ENCODE assay signal across 16 cellular contexts in the genomic region with DNA sequence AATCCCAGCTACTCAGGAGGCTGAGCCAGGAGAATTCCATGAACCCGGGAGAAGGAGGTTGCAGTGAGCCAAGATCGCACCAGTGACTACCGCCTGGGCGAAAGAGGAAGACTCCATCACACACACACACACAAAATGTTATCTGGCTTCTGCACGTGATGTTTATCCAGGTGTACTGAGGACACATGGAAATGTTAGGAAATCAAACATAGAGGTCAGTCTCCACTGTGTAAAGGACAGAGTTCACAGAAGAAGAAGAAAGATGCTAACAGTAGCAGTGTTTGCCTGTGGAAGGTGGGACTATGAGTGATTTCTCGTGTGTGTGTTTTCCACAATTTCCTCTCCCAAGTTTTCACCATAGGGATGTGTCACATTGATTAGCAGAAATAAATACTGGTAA.
A peak's percentile ranks its signal among the peaks of the same experiment; 100 is the strongest.
DNase-seq lines count a peak whose midpoint lies in the region; ATAC-seq, FAIRE-seq and TF ChIP-seq lines count a peak whose summit lies in the region.
"Had no signal": no experiment of that assay in that cellular context is flagged by ENCODE, and none has a peak within 500 bp of the region (broad histone marks: within the 10 kb centered on the region; RNA-seq: fewer than 3 reads in every experiment).

No MANE protein-coding gene starts in this region.

- POLR2A ChIA-PET in HepG2 (lab: Yijun Ruan, JAX) = no interaction called here

- no peak for TF ChIP-seq CTCF in body of pancreas (IDR thresholded peaks at IDR 0.05)
- TF ChIP-seq CTCF in HepG2 (CRISPR knock-in tag; IDR thresholded peaks at IDR 0.05) = peak; percentile 8; the same call in 1 of the 2 replicates

- no peak overlapping the region for H2AFZ ChIP-seq in HepG2 (ENCODE audit: low read length)
- H2AFZ ChIP-seq: GM23338 had no signal

- H3K27me3 ChIP-seq in body of pancreas = no peaks in the 10 kb centered on the region
- no peaks in the 10 kb centered on the region for H3K27me3 ChIP-seq in HepG2 (ENCODE audit: control insufficient read depth in 1 of 2, insufficient read depth in 2 of 2, low read length in 2 of 2)
- H3K27me3 ChIP-seq: BLaER1 had no signal

- TF ChIP-seq EP300 in HepG2 (IDR thresholded peaks at IDR 0.05; ENCODE audit: low read depth in 2 of 2, low read length in 2 of 2) (peak; percentile 63 to 94; a peak in 3 of 4 replicates), HepG2 (CRISPR knock-in tag; IDR thresholded peaks at IDR 0.05; ENCODE audit: borderline replicate concordance) (peak; percentile 86; the same call in 1 of the 2 replicates)

- no peaks in the 10 kb centered on the region for H4K20me1 ChIP-seq in HepG2 (ENCODE audit: insufficient read depth, low read length)
- H4K20me1 ChIP-seq: BLaER1 had no signal

- H3K36me3 ChIP-seq in body of pancreas (replicated peaks in 1 of 2; ENCODE audit: insufficient read depth in 1 of 2, low read depth in 2 of 2) (no peaks in the 10 kb centered on the region), HepG2 (replicated peaks in 1 of 2; ENCODE audit: control insufficient read depth in 1 of 2, insufficient read depth in 2 of 2, low read length in 2 of 2) (no peaks in the 10 kb centered on the region)

- H3K4me3 ChIP-seq in body of pancreas (no peak overlapping the region), HepG2 (replicated peaks in 1 of 3; ENCODE audit: insufficient read depth in 1 of 3, low read depth in 2 of 3, low read length in 3 of 3) (no peak overlapping the region)
- H3K4me3 ChIP-seq: BLaER1, GM12878, GM23338 had no signal

- peak; percentile 95 for FAIRE-seq in HepG2 (lab: Jason Lieb, UNC)
- FAIRE-seq: GM12878 had no signal

- no peaks in the 10 kb centered on the region for H3K27me3 Mint-ChIP-seq in activated naive CD4-positive, alpha-beta T cell treated with anti-CD3 and anti-CD28 coated beads, Interleukin-2, amount 50 U/mL, for 24 hours
- H3K27me3 Mint-ChIP-seq: CD4-positive, CD25-positive, alpha-beta regulatory T cell had no signal

- H3K9me3 ChIP-seq in body of pancreas (no peaks in the 10 kb centered on the region), HepG2 (ENCODE audit: low read length) (no peaks in the 10 kb centered on the region)
- H3K9me3 ChIP-seq: BLaER1 had no signal

- H3K9ac ChIP-seq in HepG2 (ENCODE audit: insufficient read depth, low read depth, low read length) = no peak overlapping the region
- H3K9ac ChIP-seq: BLaER1 had no signal

- CTCF ChIA-PET in HepG2 (lab: Yijun Ruan, JAX; ENCODE audit: low intra/inter-chr PET ratio, low total read pairs) = no interaction called here

- no peak for TF ChIP-seq POLR2A in body of pancreas (IDR thresholded peaks at IDR 0.05)
- no peak for TF ChIP-seq POLR2A in HepG2 (IDR thresholded peaks at IDR 0.05; ENCODE audit: insufficient read depth in 1 of 2, low read depth in 2 of 2, low read length in 2 of 2)

- H3K9me3 Mint-ChIP-seq in activated naive CD4-positive, alpha-beta T cell treated with anti-CD3 and anti-CD28 coated beads, Interleukin-2, amount 50 U/mL, for 24 hours = no peaks in the 10 kb centered on the region
- H3K9me3 Mint-ChIP-seq: GM23338 had no signal

- H3K4me1 Mint-ChIP-seq in activated naive CD4-positive, alpha-beta T cell treated with anti-CD3 and anti-CD28 coated beads, Interleukin-2, amount 50 U/mL, for 24 hours = peaks cover 37% of the 10 kb centered on the region
- H3K4me1 Mint-ChIP-seq: GM23338 had no signal

- H3K27ac Mint-ChIP-seq in activated naive CD4-positive, alpha-beta T cell treated with anti-CD3 and anti-CD28 coated beads, Interleukin-2, amount 50 U/mL, for 24 hours = peak overlapping the region; percentile 55
- H3K27ac Mint-ChIP-seq: GM23338 had no signal

- BruUV-seq in HepG2 (replicated peaks; lab: Mats Ljungman, UMichigan) = no TSS peak

- peak; percentile 35 for ATAC-seq in body of pancreas
- peak; percentile 95 for ATAC-seq in HepG2
- ATAC-seq: GM12878, GM23338 had no signal

- no peaks in the 10 kb centered on the region for H3K79me2 ChIP-seq in HepG2 (ENCODE audit: insufficient read depth, low read length)

- WGBS in body of pancreas, 2 donors = 45 to 58% methylated on average over 6 of the region's 6 CpGs
- 11% methylated on average over 6 of the region's 6 CpGs for WGBS in HepG2 (ENCODE audit: low lambda C conversion rate)

- no peak for DNase-seq in activated naive CD4-positive, alpha-beta T cell (lab: John Stamatoyannopoulos, UW)
- DNase-seq in body of pancreas = no peak
- peak; percentile 88 for DNase-seq in HepG2 (ENCODE audit: low spot score)
- no peak for DNase-seq in NCI-H2227 (lab: John Stamatoyannopoulos, UW; ENCODE audit: unreplicated experiment)
- DNase-seq in AG20443 (ENCODE audit: low spot score) = no peak
- DNase-seq in CD1c-positive myeloid dendritic cell (ENCODE audit: extremely low spot score) = no peak
- DNase-seq in NCI-H446 (lab: John Stamatoyannopoulos, UW) = no peak
- DNase-seq: AML-193; CD4-positive, CD25-positive, alpha-beta regulatory T cell; DMS79; H7 had no signal

- peak overlapping the region; percentile 10; the same call in 1 of the 2 replicates for H3K4me2 ChIP-seq in HepG2 (ENCODE audit: low read depth, low read length)
- H3K4me2 ChIP-seq: BLaER1, GM23338 had no signal

- in situ Hi-C loops in HepG2 (cut with HindIII; ENCODE audit: extremely low pct_ligation_motif_present, low pct_unique_long_range_greater_than_20kb) = loop anchor here (25.0 kb wide), 1 partner anchor 529 kb away; no protein-coding TSS in a partner anchor

- no peak overlapping the region for H3K4me3 Mint-ChIP-seq in activated naive CD4-positive, alpha-beta T cell treated with anti-CD3 and anti-CD28 coated beads, Interleukin-2, amount 50 U/mL, for 24 hours
- H3K4me3 Mint-ChIP-seq: CD4-positive, CD25-positive, alpha-beta regulatory T cell; GM23338 had no signal

- H3K4me1 ChIP-seq in body of pancreas (no peaks in the 10 kb centered on the region), HepG2 (ENCODE audit: insufficient read depth, low read length) (peaks cover 26% of the 10 kb centered on the region)
- H3K4me1 ChIP-seq: BLaER1 had no signal

- peaks cover 18% of the 10 kb centered on the region for H3K36me3 Mint-ChIP-seq in activated naive CD4-positive, alpha-beta T cell treated with anti-CD3 and anti-CD28 coated beads, Interleukin-2, amount 50 U/mL, for 24 hours

- H3K27ac ChIP-seq in body of pancreas = no peak overlapping the region
- H3K27ac ChIP-seq in HepG2 (ENCODE audit: extremely low read length, insufficient read depth, low read length) = peak overlapping the region; percentile 44
- H3K27ac ChIP-seq: 22Rv1, BLaER1 had no signal

- intact Hi-C loops in body of pancreas (cut with DNase I) (no loop called here), HepG2 (cut with micrococcal nuclease; ENCODE audit: unreplicated experiment) (no loop called here)

- no peak for TF ChIP-seq RAD21 in HepG2 (CRISPR knock-in tag; IDR thresholded peaks at IDR 0.05)

TF ChIP-seq in HepG2, 621 proteins besides CTCF, POLR2A, EP300 and RAD21 (continues in another document):
- peak; percentile 87 for TF ChIP-seq HNF4G (IDR thresholded peaks at IDR 0.05; ENCODE audit: borderline replicate concordance, low read depth, low read length)
- TF ChIP-seq HNF4G (CRISPR knock-in tag; IDR thresholded peaks at IDR 0.05; ENCODE audit: borderline replicate concordance, low read depth) = peak; percentile 62; the same call in 1 of the 2 replicates
- TF ChIP-seq, protein P1, sequence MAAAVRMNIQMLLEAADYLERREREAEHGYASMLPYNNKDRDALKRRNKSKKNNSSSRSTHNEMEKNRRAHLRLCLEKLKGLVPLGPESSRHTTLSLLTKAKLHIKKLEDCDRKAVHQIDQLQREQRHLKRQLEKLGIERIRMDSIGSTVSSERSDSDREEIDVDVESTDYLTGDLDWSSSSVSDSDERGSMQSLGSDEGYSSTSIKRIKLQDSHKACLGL (CRISPR knock-in tag; IDR thresholded peaks at IDR 0.05) = no peak
- peak; percentile 96 for TF ChIP-seq FOXA3 (CRISPR knock-in tag; IDR thresholded peaks at IDR 0.05)
- no peak for TF ChIP-seq MAFK (conservative IDR thresholded peaks at IDR 0.05 in 1 of 2, IDR thresholded peaks at IDR 0.05 in 1 of 2; ENCODE audit: low read length in 2 of 2)
- no peak for TF ChIP-seq ZSCAN21 (CRISPR knock-in tag; IDR thresholded peaks at IDR 0.05; ENCODE audit: borderline replicate concordance)
- 0 out of 2 replicates have a peak, but pooled peaks have one; percentile 47 for TF ChIP-seq BORCS8-MEF2B (CRISPR knock-in tag; IDR thresholded peaks at IDR 0.05)
- TF ChIP-seq GATAD2A (CRISPR knock-in tag; IDR thresholded peaks at IDR 0.05) = peak; percentile 95
- no peak for TF ChIP-seq SMAD9 (CRISPR knock-in tag; IDR thresholded peaks at IDR 0.05)
- TF ChIP-seq ZNF17 (CRISPR knock-in tag; IDR thresholded peaks at IDR 0.05) = no peak
- no peak for TF ChIP-seq ZNF326 (CRISPR knock-in tag; IDR thresholded peaks at IDR 0.05; ENCODE audit: borderline replicate concordance)
- no peak for TF ChIP-seq KMT2A (CRISPR knock-in tag; IDR thresholded peaks at IDR 0.05)
- no peak for TF ChIP-seq MED13 (CRISPR knock-in tag; IDR thresholded peaks at IDR 0.05)
- TF ChIP-seq, protein P2, sequence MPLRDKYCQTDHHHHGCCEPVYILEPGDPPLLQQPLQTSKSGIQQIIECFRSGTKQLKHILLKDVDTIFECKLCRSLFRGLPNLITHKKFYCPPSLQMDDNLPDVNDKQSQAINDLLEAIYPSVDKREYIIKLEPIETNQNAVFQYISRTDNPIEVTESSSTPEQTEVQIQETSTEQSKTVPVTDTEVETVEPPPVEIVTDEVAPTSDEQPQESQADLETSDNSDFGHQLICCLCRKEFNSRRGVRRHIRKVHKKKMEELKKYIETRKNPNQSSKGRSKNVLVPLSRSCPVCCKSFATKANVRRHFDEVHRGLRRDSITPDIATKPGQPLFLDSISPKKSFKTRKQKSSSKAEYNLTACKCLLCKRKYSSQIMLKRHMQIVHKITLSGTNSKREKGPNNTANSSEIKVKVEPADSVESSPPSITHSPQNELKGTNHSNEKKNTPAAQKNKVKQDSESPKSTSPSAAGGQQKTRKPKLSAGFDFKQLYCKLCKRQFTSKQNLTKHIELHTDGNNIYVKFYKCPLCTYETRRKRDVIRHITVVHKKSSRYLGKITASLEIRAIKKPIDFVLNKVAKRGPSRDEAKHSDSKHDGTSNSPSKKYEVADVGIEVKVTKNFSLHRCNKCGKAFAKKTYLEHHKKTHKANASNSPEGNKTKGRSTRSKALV (CRISPR knock-in tag; IDR thresholded peaks at IDR 0.05) = no peak
- no peak for TF ChIP-seq NBN (conservative IDR thresholded peaks at IDR 0.05)
- TF ChIP-seq, protein P3, sequence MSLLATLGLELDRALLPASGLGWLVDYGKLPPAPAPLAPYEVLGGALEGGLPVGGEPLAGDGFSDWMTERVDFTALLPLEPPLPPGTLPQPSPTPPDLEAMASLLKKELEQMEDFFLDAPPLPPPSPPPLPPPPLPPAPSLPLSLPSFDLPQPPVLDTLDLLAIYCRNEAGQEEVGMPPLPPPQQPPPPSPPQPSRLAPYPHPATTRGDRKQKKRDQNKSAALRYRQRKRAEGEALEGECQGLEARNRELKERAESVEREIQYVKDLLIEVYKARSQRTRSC (CRISPR knock-in tag; IDR thresholded peaks at IDR 0.05; ENCODE audit: low read depth) = no peak
- TF ChIP-seq TSC22D2 (CRISPR knock-in tag; IDR thresholded peaks at IDR 0.05; ENCODE audit: borderline replicate concordance) = no peak
- TF ChIP-seq MXI1 (IDR thresholded peaks at IDR 0.05; ENCODE audit: borderline replicate concordance, low read depth, low read length) = no peak
